In genomic region chr19:740816-741505, GRCh38 we compare ENCODE assay signal across 16 cellular contexts. TPM values are rescaled to one million over a fixed set of nuclear protein-coding genes. Genes with fewer than 3 reads are reported as not detected.
A peak's percentile ranks its signal among the peaks of the same experiment; 100 is the strongest.
DNase-seq lines count a peak whose midpoint lies in the region; ATAC-seq, FAIRE-seq and TF ChIP-seq lines count a peak whose summit lies in the region.
"Not testable (repeated sequence)": the region's sequence is repeated elsewhere in the genome, so short reads cannot be mapped to it uniquely, and the experiment has no call there.
"Had no signal": no experiment of that assay in that cellular context is flagged by ENCODE, and none has a peak within 500 bp of the region (broad histone marks: within the 10 kb centered on the region; RNA-seq: fewer than 3 reads in every experiment).

No MANE protein-coding gene starts in this region.

- not testable (repeated sequence) for H3K9ac ChIP-seq in SK-N-SH
- H3K9ac ChIP-seq in HepG2 (ENCODE audit: insufficient read depth, low read depth, low read length): peak overlapping the region; percentile 52; the same call in 1 of the 2 replicates

- not testable (repeated sequence) for ATAC-seq in HepG2

- not testable (repeated sequence) for H3K27ac ChIP-seq in SK-N-SH (ENCODE audit: low read depth in 2 of 2, low read length in 1 of 2)
- H3K27ac ChIP-seq in HepG2 (ENCODE audit: extremely low read length, insufficient read depth, low read length) (peak overlapping the region; percentile 88), small intestine (ENCODE audit: low read depth in 1 of 2, low read length in 1 of 2) (peak overlapping the region; percentile 55 to 98)

- not testable (repeated sequence) for H3F3A ChIP-seq in SK-N-SH (replicated peaks; ENCODE audit: insufficient read depth)

- intact Hi-C loops in HepG2 (cut with micrococcal nuclease; ENCODE audit: unreplicated experiment): not testable (repeated sequence)

- not testable (repeated sequence) for H3K4me3 ChIP-seq in H7 (ENCODE audit: insufficient read depth, low read depth, low read length); SK-N-SH (ENCODE audit: low read depth in 2 of 2, low read length in 1 of 2)
- H3K4me3 ChIP-seq in HepG2 (replicated peaks in 1 of 3; ENCODE audit: insufficient read depth in 1 of 3, low read depth in 2 of 3, low read length in 3 of 3) (peak overlapping the region in 1 of 3 experiments; percentile 59; a peak in 2 of 6 replicates), small intestine (ENCODE audit: low read depth in 1 of 2, low read length in 2 of 2) (peak overlapping the region in 1 of 2 donors; percentile 28)

- not testable (repeated sequence) for BruUV-seq in HepG2 (replicated peaks; lab: Mats Ljungman, UMichigan)

- TF ChIP-seq EP300 in SK-N-SH (IDR thresholded peaks at IDR 0.05; ENCODE audit: borderline replicate concordance in 1 of 2, low read depth in 1 of 2, low read length in 1 of 2); HepG2 (IDR thresholded peaks at IDR 0.05; ENCODE audit: low read depth in 2 of 2, low read length in 2 of 2); HepG2 (CRISPR knock-in tag; IDR thresholded peaks at IDR 0.05; ENCODE audit: borderline replicate concordance): not testable (repeated sequence)

- CTCF ChIA-PET in SK-N-SH (lab: Yijun Ruan, JAX): interaction anchor here (0.9 to 1.5 kb wide), 8 partner anchors 8 to 221 kb away, joined by 3 to 6 read pairs (median 3); partner anchors contain the start of genes FSTL3 and PALM
- CTCF ChIA-PET in HepG2 (lab: Yijun Ruan, JAX; ENCODE audit: low intra/inter-chr PET ratio, low total read pairs): not testable (repeated sequence)

- WGBS in SK-N-SH (ENCODE audit: low lambda C conversion rate): 84% methylated on average over 14 of the region's 16 CpGs
- WGBS in HepG2 (ENCODE audit: low lambda C conversion rate): 72% methylated on average over 16 of the region's 16 CpGs
- 72 to 81% (median 73%) methylated on average over 13 to 16 of the region's 16 CpGs for WGBS in small intestine, 3 donors

- DNase-seq in H7 (peak; percentile 74), SK-N-SH (peak; percentile 53)
- peak; percentile 51 for DNase-seq in NK-92 treated with Interleukin-12 subunit alpha and Interleukin-12 subunit beta, amount 100 ng/mL, for 24 hours (lab: John Stamatoyannopoulos, UW)
- DNase-seq in activated effector memory CD4-positive, alpha-beta T cell treated with anti-CD3 and anti-CD28 coated beads, Interleukin-2, amount 50 U/mL, for 16 hours: peak; percentile 66
- DNase-seq in HepG2 (ENCODE audit: low spot score); small intestine: not testable (repeated sequence)

- not testable (repeated sequence) for H4K20me1 ChIP-seq in SK-N-SH (ENCODE audit: insufficient read depth); HepG2 (ENCODE audit: insufficient read depth, low read length)

- TF ChIP-seq CTCF in SK-N-SH (IDR thresholded peaks at IDR 0.05); HepG2 (CRISPR knock-in tag; IDR thresholded peaks at IDR 0.05): not testable (repeated sequence)

- not testable (repeated sequence) for H3K9me2 ChIP-seq in SK-N-SH

- not testable (repeated sequence) for H3K4me2 ChIP-seq in SK-N-SH
- H3K4me2 ChIP-seq in HepG2 (ENCODE audit: low read depth, low read length): peak overlapping the region; percentile 54

- TF ChIP-seq RAD21 in SK-N-SH (IDR thresholded peaks at IDR 0.05; ENCODE audit: low read length); HepG2 (CRISPR knock-in tag; IDR thresholded peaks at IDR 0.05): not testable (repeated sequence)

- not testable (repeated sequence) for TF ChIP-seq POLR2A in HepG2 (IDR thresholded peaks at IDR 0.05; ENCODE audit: insufficient read depth in 1 of 2, low read depth in 2 of 2, low read length in 2 of 2)

- not testable (repeated sequence) for H3K79me2 ChIP-seq in SK-N-SH (ENCODE audit: insufficient read depth); HepG2 (ENCODE audit: insufficient read depth, low read length)

- not testable (repeated sequence) for H3K27me3 ChIP-seq in H7 (ENCODE audit: control insufficient read depth, insufficient read depth, low read length); SK-N-SH (ENCODE audit: insufficient read depth); HepG2 (ENCODE audit: control insufficient read depth in 1 of 2, insufficient read depth in 2 of 2, low read length in 2 of 2); small intestine (ENCODE audit: control insufficient read depth in 2 of 2, insufficient read depth in 2 of 2, low read length in 2 of 2)

- in situ Hi-C loops in HepG2 (cut with HindIII; ENCODE audit: extremely low pct_ligation_motif_present, low pct_unique_long_range_greater_than_20kb): not testable (repeated sequence)

- POLR2A ChIA-PET in SK-N-SH (lab: Yijun Ruan, JAX): not testable (repeated sequence)
- POLR2A ChIA-PET in HepG2 (lab: Yijun Ruan, JAX): interaction anchor here (1.0 to 5.3 kb wide), 12 partner anchors 10 to 80 kb away, joined by 3 to 81 read pairs (median 6); partner anchors contain the start of genes MISP, PALM and RNF126

- not testable (repeated sequence) for FAIRE-seq in HepG2 (lab: Jason Lieb, UNC); small intestine (lab: Jason Lieb, UNC)

- H3K36me3 ChIP-seq in H7 (replicated peaks; ENCODE audit: control insufficient read depth, insufficient read depth, low read length); SK-N-SH (replicated peaks in 1 of 2; ENCODE audit: control insufficient read depth in 1 of 2, insufficient read depth in 2 of 2, low read length in 1 of 2); HepG2 (replicated peaks in 1 of 2; ENCODE audit: control insufficient read depth in 1 of 2, insufficient read depth in 2 of 2, low read length in 2 of 2); small intestine (ENCODE audit: control insufficient read depth in 2 of 2, insufficient read depth in 2 of 2, low read length in 2 of 2): not testable (repeated sequence)

- H2AFZ ChIP-seq in SK-N-SH (ENCODE audit: low read depth); HepG2 (ENCODE audit: low read length): not testable (repeated sequence)

- not testable (repeated sequence) for H3K4me1 ChIP-seq in SK-N-SH (ENCODE audit: control insufficient read depth in 1 of 2, insufficient read depth in 2 of 2, low read depth in 1 of 2, low read length in 1 of 2); small intestine (ENCODE audit: control insufficient read depth in 2 of 2, insufficient read depth in 1 of 2, low read depth in 1 of 2, low read length in 1 of 2)
- peaks cover 63% of the 10 kb centered on the region for H3K4me1 ChIP-seq in HepG2 (ENCODE audit: insufficient read depth, low read length)

- not testable (repeated sequence) for H3K9me3 ChIP-seq in SK-N-SH; HepG2 (ENCODE audit: low read length); small intestine (ENCODE audit: control insufficient read depth, low read depth)

RNA-seq across cellular contexts. Expression of gene MISP, which starts 10.0 kb away (rescaled TPM):
- 0.11 and 0.31 TPM in 2 replicates for total RNA-seq in H7 (2014; rRNA removed; shearing (Covaris generic))
- polyA plus RNA-seq in SK-N-SH (2012; rRNA removed) (0.03 and 0.08 TPM in 2 replicates), HepG2 (2011; rRNA removed) (0.67 and 0.71 TPM in 2 replicates), small intestine (100 to 1,000 TPM; 189 to 644 (median 550) TPM)
- polyA plus RNA-seq in SK-N-SH (2012; cell fraction: cytosol; rRNA removed): 0.05 TPM in 2 replicates
- 0.06 TPM in 2 replicates for polyA plus RNA-seq in SK-N-SH (2012; cell fraction: nucleus; rRNA removed)
- 1.1 and 1.3 TPM in 2 replicates for total RNA-seq in HepG2 (2016; rRNA removed; fragmentation: Illumina TruSeq; extraction: Trizol)
- total RNA-seq in HepG2 (2016; cell fraction: cytosol; rRNA removed; fragmentation: Illumina TruSeq; extraction: Trizol; ENCODE audit: low read depth): 0.30 and 0.35 TPM in 2 replicates
- 0.77 and 1.3 TPM in 2 replicates for total RNA-seq in HepG2 (2016; cell fraction: insoluble cytoplasmic fraction; rRNA removed; fragmentation: Illumina TruSeq; extraction: Trizol)
- 0.77 and 0.96 TPM in 2 replicates for total RNA-seq in HepG2 (2016; cell fraction: membrane; rRNA removed; fragmentation: Illumina TruSeq; extraction: Trizol)
- 0.78 and 0.99 TPM in 2 replicates for total RNA-seq in HepG2 (2016; cell fraction: nucleus; rRNA removed; fragmentation: Illumina TruSeq; extraction: Trizol)
- polyA plus RNA-seq in HepG2 (2011; cell fraction: cytosol; rRNA removed): 0.53 and 0.71 TPM in 2 replicates
- 0.81 and 0.85 TPM in 2 replicates for polyA plus RNA-seq in HepG2 (2011; cell fraction: nucleus; rRNA removed)
- polyA plus RNA-seq in HepG2 (2012): 2.1 and 3.1 TPM in 2 replicates
- 0.23 and 0.32 TPM in 2 replicates for polyA plus RNA-seq in HepG2 (2016; cell fraction: cytosol; fragmentation: Illumina TruSeq; extraction: Trizol; ENCODE audit: low read depth)
- 1.2 and 1.5 TPM in 2 replicates for polyA plus RNA-seq in HepG2 (2016; cell fraction: insoluble cytoplasmic fraction; fragmentation: Illumina TruSeq; extraction: Trizol; ENCODE audit: low read depth)
- polyA plus RNA-seq in HepG2 (2016; cell fraction: membrane; fragmentation: Illumina TruSeq; extraction: Trizol; ENCODE audit: low read depth): 0.40 and 0.79 TPM in 2 replicates
- 1.2 and 1.6 TPM in 2 replicates for polyA plus RNA-seq in HepG2 (2016; cell fraction: nucleus; fragmentation: Illumina TruSeq; extraction: Trizol; ENCODE audit: insufficient read depth, low read depth)
- 1.2 and 37.0 TPM in 2 replicates for polyA minus RNA-seq in HepG2 (2011; rRNA and poly(A)+ RNA removed; ENCODE audit: low replicate concordance)
- 0.62 and 0.99 TPM in 2 replicates for polyA minus RNA-seq in HepG2 (2011; cell fraction: cytosol; rRNA and poly(A)+ RNA removed)
- polyA minus RNA-seq in HepG2 (2011; cell fraction: nucleus; rRNA and poly(A)+ RNA removed): 0.37 and 0.39 TPM in 2 replicates
- total RNA-seq: CD4-positive, CD25-positive, alpha-beta regulatory T cell; CD8-positive, alpha-beta T cell; GM12878; GM23248 had no signal
- polyA plus RNA-seq: CD4-positive, CD25-positive, alpha-beta regulatory T cell; GM12878; GM23248 had no signal

RNA-seq across cellular contexts. Expression of gene PALM, which starts 32.2 kb away (rescaled TPM):
- 28.7 and 34.6 TPM in 2 replicates for total RNA-seq in H7 (2014; rRNA removed; shearing (Covaris generic))
- polyA plus RNA-seq in SK-N-SH (2012; rRNA removed) (6.2 and 15.6 TPM in 2 replicates), HepG2 (2011; rRNA removed) (4.0 and 5.4 TPM in 2 replicates), small intestine (10 to 100 TPM; 17.9 to 37.6 (median 32.6) TPM)
- polyA plus RNA-seq in SK-N-SH (2012; cell fraction: cytosol; rRNA removed): 7.7 and 9.4 TPM in 2 replicates
- 14.9 and 18.0 TPM in 2 replicates for polyA plus RNA-seq in SK-N-SH (2012; cell fraction: nucleus; rRNA removed)
- total RNA-seq in HepG2 (2016; rRNA removed; fragmentation: Illumina TruSeq; extraction: Trizol): 9.7 and 10.8 TPM in 2 replicates
- total RNA-seq in HepG2 (2016; cell fraction: cytosol; rRNA removed; fragmentation: Illumina TruSeq; extraction: Trizol; ENCODE audit: low read depth): 8.3 and 10.1 TPM in 2 replicates
- total RNA-seq in HepG2 (2016; cell fraction: insoluble cytoplasmic fraction; rRNA removed; fragmentation: Illumina TruSeq; extraction: Trizol): 6.4 and 11.8 TPM in 2 replicates
- total RNA-seq in HepG2 (2016; cell fraction: membrane; rRNA removed; fragmentation: Illumina TruSeq; extraction: Trizol): 16.6 and 19.9 TPM in 2 replicates
- total RNA-seq in HepG2 (2016; cell fraction: nucleus; rRNA removed; fragmentation: Illumina TruSeq; extraction: Trizol): 6.7 and 6.9 TPM in 2 replicates
- 3.7 and 4.7 TPM in 2 replicates for polyA plus RNA-seq in HepG2 (2011; cell fraction: cytosol; rRNA removed)
- polyA plus RNA-seq in HepG2 (2011; cell fraction: nucleus; rRNA removed): 6.0 and 7.8 TPM in 2 replicates
- polyA plus RNA-seq in HepG2 (2012): 12.4 and 19.1 TPM in 2 replicates
- 9.4 and 11.9 TPM in 2 replicates for polyA plus RNA-seq in HepG2 (2016; cell fraction: cytosol; fragmentation: Illumina TruSeq; extraction: Trizol; ENCODE audit: low read depth)
- polyA plus RNA-seq in HepG2 (2016; cell fraction: insoluble cytoplasmic fraction; fragmentation: Illumina TruSeq; extraction: Trizol; ENCODE audit: low read depth): 15.1 and 19.3 TPM in 2 replicates
- polyA plus RNA-seq in HepG2 (2016; cell fraction: membrane; fragmentation: Illumina TruSeq; extraction: Trizol; ENCODE audit: low read depth): 19.1 and 21.1 TPM in 2 replicates
- 18.9 and 19.6 TPM in 2 replicates for polyA plus RNA-seq in HepG2 (2016; cell fraction: nucleus; fragmentation: Illumina TruSeq; extraction: Trizol; ENCODE audit: insufficient read depth, low read depth)
- 1.1 and 5.2 TPM in 2 replicates for polyA minus RNA-seq in HepG2 (2011; rRNA and poly(A)+ RNA removed; ENCODE audit: low replicate concordance)
- polyA minus RNA-seq in HepG2 (2011; cell fraction: cytosol; rRNA and poly(A)+ RNA removed): 5.4 and 5.6 TPM in 2 replicates
- 2.2 TPM in 2 replicates for polyA minus RNA-seq in HepG2 (2011; cell fraction: nucleus; rRNA and poly(A)+ RNA removed)
- total RNA-seq: CD4-positive, CD25-positive, alpha-beta regulatory T cell; CD8-positive, alpha-beta T cell had no signal
- polyA plus RNA-seq: CD4-positive, CD25-positive, alpha-beta regulatory T cell had no signal

RNA-seq across cellular contexts. Expression of gene PRSS57, which starts 45.7 kb away (rescaled TPM):
- total RNA-seq in H7 (2014; rRNA removed; shearing (Covaris generic)): not detected in 2 replicates
- polyA plus RNA-seq in SK-N-SH (2012; rRNA removed) (not detected in 2 replicates), HepG2 (2011; rRNA removed) (0.12 and 0.20 TPM in 2 replicates), small intestine (not detected)
- not detected in 2 replicates for polyA plus RNA-seq in SK-N-SH (2012; cell fraction: cytosol; rRNA removed)
- polyA plus RNA-seq in SK-N-SH (2012; cell fraction: nucleus; rRNA removed): 0.05 and 0.14 TPM in 2 replicates
- not detected in 2 replicates for total RNA-seq in HepG2 (2016; rRNA removed; fragmentation: Illumina TruSeq; extraction: Trizol)
- total RNA-seq in HepG2 (2016; cell fraction: cytosol; rRNA removed; fragmentation: Illumina TruSeq; extraction: Trizol; ENCODE audit: low read depth): not detected in 2 replicates
- not detected in 2 replicates for total RNA-seq in HepG2 (2016; cell fraction: insoluble cytoplasmic fraction; rRNA removed; fragmentation: Illumina TruSeq; extraction: Trizol)
- not detected in 2 replicates for total RNA-seq in HepG2 (2016; cell fraction: membrane; rRNA removed; fragmentation: Illumina TruSeq; extraction: Trizol)
- not detected in 2 replicates for total RNA-seq in HepG2 (2016; cell fraction: nucleus; rRNA removed; fragmentation: Illumina TruSeq; extraction: Trizol)
- polyA plus RNA-seq in HepG2 (2011; cell fraction: cytosol; rRNA removed): 0.10 and 0.20 TPM in 2 replicates
- not detected in 2 replicates for polyA plus RNA-seq in HepG2 (2011; cell fraction: nucleus; rRNA removed)
- polyA plus RNA-seq in HepG2 (2012): 0.13 and 0.16 TPM in 2 replicates
- polyA plus RNA-seq in HepG2 (2016; cell fraction: cytosol; fragmentation: Illumina TruSeq; extraction: Trizol; ENCODE audit: low read depth): not detected in 2 replicates
- not detected in 2 replicates for polyA plus RNA-seq in HepG2 (2016; cell fraction: insoluble cytoplasmic fraction; fragmentation: Illumina TruSeq; extraction: Trizol; ENCODE audit: low read depth)
- not detected in 2 replicates for polyA plus RNA-seq in HepG2 (2016; cell fraction: membrane; fragmentation: Illumina TruSeq; extraction: Trizol; ENCODE audit: low read depth)
- polyA plus RNA-seq in HepG2 (2016; cell fraction: nucleus; fragmentation: Illumina TruSeq; extraction: Trizol; ENCODE audit: insufficient read depth, low read depth): not detected in 2 replicates
- not detected in 2 replicates for polyA minus RNA-seq in HepG2 (2011; rRNA and poly(A)+ RNA removed; ENCODE audit: low replicate concordance)
- not detected in 2 replicates for polyA minus RNA-seq in HepG2 (2011; cell fraction: cytosol; rRNA and poly(A)+ RNA removed)
- not detected in 2 replicates for polyA minus RNA-seq in HepG2 (2011; cell fraction: nucleus; rRNA and poly(A)+ RNA removed)
- total RNA-seq: A172; A673; Caco-2; CD8-positive, alpha-beta T cell; GM12878; GM23248; H1; H9; HFFc6 had no signal
- polyA plus RNA-seq: CD4-positive, CD25-positive, alpha-beta regulatory T cell; GM12878; GM23248; H1 had no signal

RNA-seq across cellular contexts. Expression of gene PTBP1, which starts 56.3 kb away (rescaled TPM):
- 460 and 481 TPM in 2 replicates for total RNA-seq in H7 (2014; rRNA removed; shearing (Covaris generic))
- polyA plus RNA-seq in SK-N-SH (2012; rRNA removed) (172 and 243 TPM in 2 replicates), HepG2 (2011; rRNA removed) (288 and 314 TPM in 2 replicates), small intestine (100 to 1,000 TPM; 109 to 149 (median 131) TPM)
- 81.4 and 143 TPM in 2 replicates for polyA plus RNA-seq in SK-N-SH (2012; cell fraction: cytosol; rRNA removed)
- polyA plus RNA-seq in SK-N-SH (2012; cell fraction: nucleus; rRNA removed): 286 and 334 TPM in 2 replicates
- total RNA-seq in HepG2 (2016; rRNA removed; fragmentation: Illumina TruSeq; extraction: Trizol): 188 and 195 TPM in 2 replicates
- 49.8 and 51.1 TPM in 2 replicates for total RNA-seq in HepG2 (2016; cell fraction: cytosol; rRNA removed; fragmentation: Illumina TruSeq; extraction: Trizol; ENCODE audit: low read depth)
- total RNA-seq in HepG2 (2016; cell fraction: insoluble cytoplasmic fraction; rRNA removed; fragmentation: Illumina TruSeq; extraction: Trizol): 161 and 198 TPM in 2 replicates
- 106 and 109 TPM in 2 replicates for total RNA-seq in HepG2 (2016; cell fraction: membrane; rRNA removed; fragmentation: Illumina TruSeq; extraction: Trizol)
- total RNA-seq in HepG2 (2016; cell fraction: nucleus; rRNA removed; fragmentation: Illumina TruSeq; extraction: Trizol): 117 and 125 TPM in 2 replicates
- polyA plus RNA-seq in HepG2 (2011; cell fraction: cytosol; rRNA removed): 80.5 and 107 TPM in 2 replicates
- 339 and 475 TPM in 2 replicates for polyA plus RNA-seq in HepG2 (2011; cell fraction: nucleus; rRNA removed)
- 291 and 347 TPM in 2 replicates for polyA plus RNA-seq in HepG2 (2012)
- 51.1 and 55.1 TPM in 2 replicates for polyA plus RNA-seq in HepG2 (2016; cell fraction: cytosol; fragmentation: Illumina TruSeq; extraction: Trizol; ENCODE audit: low read depth)
- 208 and 235 TPM in 2 replicates for polyA plus RNA-seq in HepG2 (2016; cell fraction: insoluble cytoplasmic fraction; fragmentation: Illumina TruSeq; extraction: Trizol; ENCODE audit: low read depth)
- 112 TPM in 2 replicates for polyA plus RNA-seq in HepG2 (2016; cell fraction: membrane; fragmentation: Illumina TruSeq; extraction: Trizol; ENCODE audit: low read depth)
- polyA plus RNA-seq in HepG2 (2016; cell fraction: nucleus; fragmentation: Illumina TruSeq; extraction: Trizol; ENCODE audit: insufficient read depth, low read depth): 264 and 280 TPM in 2 replicates
- polyA minus RNA-seq in HepG2 (2011; rRNA and poly(A)+ RNA removed; ENCODE audit: low replicate concordance): 302 and 434 TPM in 2 replicates
- 155 and 182 TPM in 2 replicates for polyA minus RNA-seq in HepG2 (2011; cell fraction: cytosol; rRNA and poly(A)+ RNA removed)
- polyA minus RNA-seq in HepG2 (2011; cell fraction: nucleus; rRNA and poly(A)+ RNA removed): 142 and 164 TPM in 2 replicates

Comparison
In these comparisons a context has a peak if more than half of its experiments do, and no peak if none do; other contexts are left out.
1. RNA of gene MISP, which starts 10.0 kb away (polyA plus RNA-seq): 189 to 644 TPM in small intestine; 0.23 to 3.1 TPM in HepG2 and 0.03 to 0.08 TPM in SK-N-SH; every median in the first group is over 10 times any median in the second.